1 cellular context compared by ENCODE assay signal in the genomic region with DNA sequence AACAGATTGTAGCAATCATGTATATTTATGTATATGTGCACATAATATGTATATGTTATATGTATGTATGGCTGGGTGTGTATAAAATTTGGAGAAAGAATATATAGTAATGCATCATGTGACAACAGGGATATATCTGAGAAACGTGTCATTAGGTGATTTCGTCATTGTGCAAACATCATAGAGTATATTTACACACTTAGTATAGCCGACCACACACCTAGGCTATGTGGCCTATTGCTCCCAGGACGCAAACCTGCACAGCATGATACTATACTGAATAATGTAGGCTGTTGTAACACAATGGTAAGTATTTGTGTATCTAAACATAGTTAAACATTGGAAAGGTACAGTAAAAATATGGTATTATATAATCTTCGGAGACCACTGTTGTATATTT.
TF ChIP-seq lines count a peak whose summit lies in the region.

No MANE protein-coding gene starts in this region.

TF ChIP-seq in HepG2, 621 proteins besides CTCF, POLR2A, EP300 and RAD21:
- TF ChIP-seq FOXA1 (IDR thresholded peaks at IDR 0.05) (no peak), FOXA1 (CRISPR knock-in tag; IDR thresholded peaks at IDR 0.05) (peak; percentile 60), CREB1 (IDR thresholded peaks at IDR 0.05) (peak; percentile 48; the same call in 1 of the 2 replicates), CREB1 (CRISPR knock-in tag; IDR thresholded peaks at IDR 0.05) (no peak), FOSL2 (CRISPR knock-in tag; IDR thresholded peaks at IDR 0.05) (0 out of 2 replicates have a peak, but pooled peaks have one; percentile 14), CEBPG (CRISPR knock-in tag; IDR thresholded peaks at IDR 0.05) (peak; percentile 39; the same call in 1 of the 2 replicates), NR2C2 (CRISPR knock-in tag; IDR thresholded peaks at IDR 0.05; ENCODE audit: borderline replicate concordance) (no peak), EED (CRISPR knock-in tag; IDR thresholded peaks at IDR 0.05) (no peak), TOE1 (CRISPR knock-in tag; IDR thresholded peaks at IDR 0.05) (no peak), ZNF101 (CRISPR knock-in tag; IDR thresholded peaks at IDR 0.05; ENCODE audit: borderline replicate concordance, low read depth) (no peak), KDM5B (CRISPR knock-in tag; IDR thresholded peaks at IDR 0.05; ENCODE audit: borderline replicate concordance) (no peak), SAP130 (CRISPR knock-in tag; IDR thresholded peaks at IDR 0.05; ENCODE audit: low read depth) (0 out of 2 replicates have a peak, but pooled peaks have one; percentile 10), RELA (CRISPR knock-in tag; IDR thresholded peaks at IDR 0.05) (no peak), FOXP1 (IDR thresholded peaks at IDR 0.05) (no peak), FOXP1 (CRISPR knock-in tag; IDR thresholded peaks at IDR 0.05) (peak; percentile 10; the same call in 1 of the 2 replicates), CEBPB (IDR thresholded peaks at IDR 0.05; ENCODE audit: borderline replicate concordance, low read depth, low read length) (peak; percentile 62; the same call in 1 of the 2 replicates), FOXA3 (CRISPR knock-in tag; IDR thresholded peaks at IDR 0.05) (0 out of 2 replicates have a peak, but pooled peaks have one; percentile 20), ZNF136 (CRISPR knock-in tag; IDR thresholded peaks at IDR 0.05; ENCODE audit: low read depth) (no peak), ZBTB33 (CRISPR knock-in tag; IDR thresholded peaks at IDR 0.05) (no peak), MXD4 (CRISPR knock-in tag; IDR thresholded peaks at IDR 0.05) (no peak), ZSCAN25 (CRISPR knock-in tag; IDR thresholded peaks at IDR 0.05) (no peak), ARID5B (CRISPR knock-in tag; IDR thresholded peaks at IDR 0.05) (0 out of 2 replicates have a peak, but pooled peaks have one; percentile 17), KDM4B (CRISPR knock-in tag; IDR thresholded peaks at IDR 0.05) (no peak), MAFG (CRISPR knock-in tag; IDR thresholded peaks at IDR 0.05) (no peak), ZBTB8A (CRISPR knock-in tag; IDR thresholded peaks at IDR 0.05; ENCODE audit: borderline replicate concordance, low read depth) (no peak), NFYC (CRISPR knock-in tag; IDR thresholded peaks at IDR 0.05) (no peak), ZNF839 (CRISPR knock-in tag; IDR thresholded peaks at IDR 0.05; ENCODE audit: borderline replicate concordance) (no peak), ZNF589 (CRISPR knock-in tag; conservative IDR thresholded peaks at IDR 0.05) (no peak), EHMT2 (IDR thresholded peaks at IDR 0.05; ENCODE audit: borderline replicate concordance, low read depth, low read length) (no peak), ZBTB44 (CRISPR knock-in tag; IDR thresholded peaks at IDR 0.05) (no peak), ZNF333 (CRISPR knock-in tag; IDR thresholded peaks at IDR 0.05; ENCODE audit: borderline replicate concordance) (no peak), ZNF713 (CRISPR knock-in tag; IDR thresholded peaks at IDR 0.05) (no peak)
- TF ChIP-seq, protein P1, sequence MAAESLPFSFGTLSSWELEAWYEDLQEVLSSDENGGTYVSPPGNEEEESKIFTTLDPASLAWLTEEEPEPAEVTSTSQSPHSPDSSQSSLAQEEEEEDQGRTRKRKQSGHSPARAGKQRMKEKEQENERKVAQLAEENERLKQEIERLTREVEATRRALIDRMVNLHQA (CRISPR knock-in tag; IDR thresholded peaks at IDR 0.05), result no peak
- TF ChIP-seq, protein P2, sequence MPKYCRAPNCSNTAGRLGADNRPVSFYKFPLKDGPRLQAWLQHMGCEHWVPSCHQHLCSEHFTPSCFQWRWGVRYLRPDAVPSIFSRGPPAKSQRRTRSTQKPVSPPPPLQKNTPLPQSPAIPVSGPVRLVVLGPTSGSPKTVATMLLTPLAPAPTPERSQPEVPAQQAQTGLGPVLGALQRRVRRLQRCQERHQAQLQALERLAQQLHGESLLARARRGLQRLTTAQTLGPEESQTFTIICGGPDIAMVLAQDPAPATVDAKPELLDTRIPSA (CRISPR knock-in tag; IDR thresholded peaks at IDR 0.05; ENCODE audit: borderline replicate concordance), result no peak
